16 cellular contexts compared by ENCODE assay signal in the genomic region with DNA sequence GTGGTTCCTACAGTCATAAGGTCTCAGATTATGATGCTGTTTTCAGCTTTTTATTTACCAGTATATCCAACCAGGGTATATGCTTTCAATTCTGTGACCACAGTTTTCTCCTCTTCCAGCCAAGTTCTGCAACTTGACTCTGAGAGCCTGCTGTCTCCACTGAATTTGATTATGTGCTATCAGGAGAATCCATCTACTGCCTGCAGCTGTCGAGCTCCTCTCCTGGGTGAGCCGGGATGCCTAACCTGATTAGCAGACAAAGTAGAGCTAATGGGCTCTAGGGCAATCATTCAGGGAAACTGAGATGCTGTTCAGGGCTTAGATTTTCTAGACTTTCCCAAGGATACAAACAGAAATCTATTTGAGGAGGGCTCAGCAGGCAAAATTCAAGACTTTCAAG.
"Had no signal": no experiment of that assay in that cellular context is flagged by ENCODE, and none has a peak within 500 bp of the region (broad histone marks: within the 10 kb centered on the region; RNA-seq: fewer than 3 reads in every experiment).

No MANE protein-coding gene starts in this region.

- H3K27me3 ChIP-seq: cardiac muscle cell, esophagus muscularis mucosa, right atrium auricular region had no signal

- DNase-seq: activated CD4-positive, alpha-beta memory T cell treated with anti-CD3 and anti-CD28 coated beads for 36 hours; activated CD4-positive, alpha-beta T cell treated with anti-CD3 and anti-CD28 coated beads for 36 hours; activated naive CD8-positive, alpha-beta T cell treated with anti-CD3 and anti-CD28 coated beads, Interleukin-2, amount 10 ng/mL, durations not matched to agents 7 days and 5 days; activated T-cell treated with anti-CD3 and anti-CD28 coated beads for 4 hours; amygdala; dermis blood vessel endothelial cell; effector memory CD4-positive, alpha-beta T cell; mesenchymal stem cell; naive thymus-derived CD8-positive, alpha-beta T cell; stimulated activated CD4-positive, alpha-beta T cell treated with anti-CD3 and anti-CD28 coated beads, Interleukin-4, amount 100 ng/mL, for 1 hour; stimulated activated naive CD8-positive, alpha-beta T cell treated with anti-CD3 and anti-CD28 coated beads, Interleukin-15, amount 100 ng/mL, for 72 hours had no signal

- ATAC-seq: activated CD4-positive, alpha-beta T cell treated with anti-CD3 and anti-CD28 coated beads for 36 hours; naive thymus-derived CD8-positive, alpha-beta T cell; stimulated activated naive CD8-positive, alpha-beta T cell treated with anti-CD3 and anti-CD28 coated beads, Interleukin-15, amount 100 ng/mL, for 72 hours had no signal

- H3K9me3 ChIP-seq: esophagus muscularis mucosa, prostate gland, right atrium auricular region had no signal

- H3K36me3 ChIP-seq: cardiac muscle cell, esophagus muscularis mucosa, prostate gland, right atrium auricular region had no signal

- H3K4me3 ChIP-seq: cardiac muscle cell, esophagus muscularis mucosa, prostate gland, right atrium auricular region, skin epidermis had no signal

- H3K27ac ChIP-seq: cardiac muscle cell, esophagus muscularis mucosa, prostate gland, right atrium auricular region, skin epidermis had no signal
